In the genomic region with DNA sequence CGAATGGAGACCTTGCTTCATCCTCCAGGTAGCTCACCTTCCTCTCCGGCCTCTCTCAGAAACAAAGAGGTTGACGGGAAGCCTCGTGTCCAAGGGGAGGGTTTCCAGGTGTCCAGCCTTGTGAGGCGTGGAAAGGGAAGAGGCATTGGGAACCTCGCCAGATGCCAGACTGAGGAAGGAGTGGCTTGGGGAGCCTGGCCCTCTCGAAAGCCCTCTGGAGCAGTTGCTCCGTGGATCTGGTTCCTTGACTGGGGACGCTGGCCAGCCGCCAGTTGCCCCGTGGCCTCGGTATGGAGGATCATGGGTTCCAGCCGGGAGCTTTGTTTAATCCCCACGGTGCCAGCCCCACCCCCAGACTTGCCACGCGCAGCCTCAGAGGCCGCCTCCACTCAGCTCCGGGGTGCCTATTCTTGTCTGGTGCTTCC, we compare ENCODE assay signal across 12 cellular contexts. TPM values are rescaled to one million over a fixed set of nuclear protein-coding genes. Genes with fewer than 3 reads are reported as not detected.
DNase-seq lines count a peak whose midpoint lies in the region; ATAC-seq, FAIRE-seq and TF ChIP-seq lines count a peak whose summit lies in the region.
"Had no signal": no experiment of that assay in that cellular context is flagged by ENCODE, and none has a peak within 500 bp of the region (broad histone marks: within the 10 kb centered on the region; RNA-seq: fewer than 3 reads in every experiment).

No MANE protein-coding gene starts in this region.

- H3K27ac Mint-ChIP-seq in astrocyte (ENCODE audit: unreplicated experiment) = no peak overlapping the region
- H3K27ac Mint-ChIP-seq: activated naive CD8-positive, alpha-beta T cell; stimulated activated naive CD8-positive, alpha-beta T cell treated with anti-CD3 and anti-CD28 coated beads, Interleukin-15, Interleukin-2, amounts not matched to agents 100 ng/mL and 50 ng/mL, for 24 hours had no signal

- H3K79me2 ChIP-seq in astrocyte (ENCODE audit: insufficient read depth, low read length) = no peaks in the 10 kb centered on the region

- H3K27ac ChIP-seq in astrocyte (ENCODE audit: low read depth, low read length) (no peak overlapping the region), skeletal muscle tissue (ENCODE audit: low read depth, low read length) (peak overlapping the region; percentile 38)

- no peak for TF ChIP-seq CTCF in astrocyte (IDR thresholded peaks at IDR 0.05; ENCODE audit: insufficient read depth, low read depth, low read length)

- H3K27me3 ChIP-seq in astrocyte (ENCODE audit: insufficient read depth, low read length) (no peaks in the 10 kb centered on the region), skeletal muscle tissue (ENCODE audit: control insufficient read depth in 3 of 3, insufficient read depth in 3 of 3, low read length in 3 of 3) (no peaks in the 10 kb centered on the region)

- H3K9me3 Mint-ChIP-seq in astrocyte (ENCODE audit: unreplicated experiment) = peaks cover 10% of the 10 kb centered on the region
- H3K9me3 Mint-ChIP-seq: stimulated activated naive CD8-positive, alpha-beta T cell treated with anti-CD3 and anti-CD28 coated beads, Interleukin-15, Interleukin-2, amounts not matched to agents 100 ng/mL and 50 ng/mL, for 24 hours had no signal

- H3K36me3 Mint-ChIP-seq in astrocyte (ENCODE audit: low read depth, unreplicated experiment) = peaks cover 10% of the 10 kb centered on the region

- no peak overlapping the region for H3K4me3 ChIP-seq in astrocyte (ENCODE audit: insufficient read depth, low read depth, low read length)
- peak overlapping the region; percentile 10 to 56 (median 46) for H3K4me3 ChIP-seq in skeletal muscle tissue (ENCODE audit: low read length in 3 of 3)

- no peaks in the 10 kb centered on the region for H3K4me1 Mint-ChIP-seq in astrocyte (ENCODE audit: low read depth, unreplicated experiment)

- no peaks in the 10 kb centered on the region for H3K27me3 Mint-ChIP-seq in astrocyte (ENCODE audit: low read depth, unreplicated experiment)
- H3K27me3 Mint-ChIP-seq: activated naive CD8-positive, alpha-beta T cell; stimulated activated naive CD8-positive, alpha-beta T cell treated with anti-CD3 and anti-CD28 coated beads, Interleukin-15, Interleukin-2, amounts not matched to agents 100 ng/mL and 50 ng/mL, for 24 hours had no signal

- H3K4me3 Mint-ChIP-seq in astrocyte (ENCODE audit: unreplicated experiment) = no peak overlapping the region
- H3K4me3 Mint-ChIP-seq: activated naive CD8-positive, alpha-beta T cell; stimulated activated naive CD8-positive, alpha-beta T cell treated with anti-CD3 and anti-CD28 coated beads, Interleukin-15, Interleukin-2, amounts not matched to agents 100 ng/mL and 50 ng/mL, for 24 hours had no signal

- FAIRE-seq in astrocyte (lab: Jason Lieb, UNC) (no peak), HTR-8/SVneo (lab: Jason Lieb, UNC) (no peak)
- FAIRE-seq: GM19239 had no signal

- no peaks in the 10 kb centered on the region for H3K4me1 ChIP-seq in astrocyte (ENCODE audit: insufficient read depth, low read length)
- peaks cover 16 to 30% (median 26%) of the 10 kb centered on the region in 3 donors for H3K4me1 ChIP-seq in skeletal muscle tissue (ENCODE audit: control insufficient read depth in 3 of 3, insufficient read depth in 3 of 3, low read length in 3 of 3)

- H3K9me3 ChIP-seq in astrocyte (ENCODE audit: insufficient read depth, low read depth, low read length) (no peaks in the 10 kb centered on the region), skeletal muscle tissue (ENCODE audit: control insufficient read depth in 3 of 3, low read length in 3 of 3) (no peaks in the 10 kb centered on the region)

- H2AFZ ChIP-seq in astrocyte (ENCODE audit: low read depth, low read length) = peak overlapping the region; percentile 77

- H3K9ac ChIP-seq in astrocyte (ENCODE audit: low read length) (no peak overlapping the region), skeletal muscle tissue (ENCODE audit: low read depth in 1 of 3, low read length in 3 of 3) (peak overlapping the region; percentile 20 to 74 (median 38))

- H3K4me2 ChIP-seq in astrocyte (ENCODE audit: low read length) = peak overlapping the region; percentile 51

- no peaks in the 10 kb centered on the region for H4K20me1 ChIP-seq in astrocyte (ENCODE audit: insufficient read depth, low read length)

- H3K36me3 ChIP-seq in astrocyte (ENCODE audit: insufficient read depth, low read length) = no peaks in the 10 kb centered on the region
- no peaks in the 10 kb centered on the region for H3K36me3 ChIP-seq in skeletal muscle tissue (ENCODE audit: control insufficient read depth in 3 of 3, insufficient read depth in 3 of 3, low read length in 3 of 3)

- DNase-seq in HT-29 (ENCODE audit: low spot score) (peak; percentile 78), astrocyte (ENCODE audit: low read depth) (no peak), iPS-NIHi11 (ENCODE audit: low spot score) (peak; percentile 56), T-helper 9 cell (no peak), HTR-8/SVneo (ENCODE audit: insufficient read length, low spot score) (no peak), SIG-M5 (lab: John Stamatoyannopoulos, UW) (no peak)
- DNase-seq: EL had no signal

- no peak for ATAC-seq in HG02970 (IDR thresholded peaks at IDR 0.05; ENCODE audit: low FRiP score, unreplicated experiment)

RNA-seq across cellular contexts. Expression of gene SUN1, which starts 30.3 kb away (rescaled TPM):
- 145 and 200 TPM in 2 replicates for total RNA-seq in HT-29 (2014; rRNA removed; shearing (Covaris generic))
- total RNA-seq in astrocyte (109 and 121 TPM in 2 replicates), skeletal muscle tissue (180 TPM)

Comparison
In these comparisons a context has a peak if more than half of its experiments do, and no peak if none do; other contexts are left out.
1. DNase-seq: peak in HT-29 (single experiment) and iPS-NIHi11 (single experiment); none in astrocyte (single experiment), T-helper 9 cell (single experiment), HTR-8/SVneo (single experiment) and SIG-M5 (single experiment).